1 cellular context compared by ENCODE assay signal in the genomic region with DNA sequence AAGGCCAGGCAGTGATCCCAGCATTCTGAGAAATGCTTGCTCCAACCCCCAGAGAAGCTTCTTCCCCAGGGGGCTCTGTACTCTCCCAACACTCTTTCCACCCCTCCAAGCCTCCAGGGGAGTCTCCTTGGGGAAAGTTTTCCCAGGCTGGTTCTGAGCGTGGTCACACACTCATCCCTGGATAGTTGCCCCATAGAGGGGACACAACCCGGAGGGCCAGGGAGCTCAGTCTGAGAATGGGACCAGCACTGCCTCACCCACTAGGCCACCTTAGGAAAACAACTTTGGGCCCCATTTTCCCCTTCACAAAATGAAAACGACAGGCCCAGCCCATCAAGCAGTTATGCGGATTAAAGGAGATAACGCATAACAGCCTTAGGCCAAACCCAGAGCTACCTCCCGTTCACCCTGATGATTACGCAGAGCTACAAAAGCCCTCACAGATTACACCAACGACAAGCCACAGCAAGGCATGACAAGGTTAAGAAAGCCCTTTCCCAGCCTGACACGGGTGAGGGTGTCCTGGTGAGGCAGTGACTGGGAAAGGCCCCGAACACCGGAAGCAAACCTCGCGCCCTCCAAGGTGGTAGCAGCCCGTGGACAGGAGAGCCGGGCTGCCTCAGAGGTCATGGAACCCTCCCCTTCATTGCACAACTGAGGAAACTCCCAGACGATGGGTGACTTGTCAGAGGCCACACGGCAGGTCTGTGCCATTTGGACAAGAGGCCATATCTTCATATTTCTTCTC.
TF ChIP-seq lines count a peak whose summit lies in the region.

No MANE protein-coding gene starts in this region.

TF ChIP-seq in K562, 482 proteins besides CTCF, POLR2A, EP300 and RAD21 (continued from another document and continues in another):
- no peak for TF ChIP-seq ZNF274 (IDR thresholded peaks at IDR 0.05; ENCODE audit: borderline replicate concordance, low read depth, low read length)
- TF ChIP-seq, protein P1, sequence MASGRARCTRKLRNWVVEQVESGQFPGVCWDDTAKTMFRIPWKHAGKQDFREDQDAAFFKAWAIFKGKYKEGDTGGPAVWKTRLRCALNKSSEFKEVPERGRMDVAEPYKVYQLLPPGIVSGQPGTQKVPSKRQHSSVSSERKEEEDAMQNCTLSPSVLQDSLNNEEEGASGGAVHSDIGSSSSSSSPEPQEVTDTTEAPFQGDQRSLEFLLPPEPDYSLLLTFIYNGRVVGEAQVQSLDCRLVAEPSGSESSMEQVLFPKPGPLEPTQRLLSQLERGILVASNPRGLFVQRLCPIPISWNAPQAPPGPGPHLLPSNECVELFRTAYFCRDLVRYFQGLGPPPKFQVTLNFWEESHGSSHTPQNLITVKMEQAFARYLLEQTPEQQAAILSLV (tag; IDR thresholded peaks at IDR 0.05) = peak; percentile 71
- TF ChIP-seq ZNF444 (CRISPR knock-in tag; IDR thresholded peaks at IDR 0.05) = peak; percentile 70; the same call in 1 of the 2 replicates
- TF ChIP-seq U2AF1 (optimal IDR thresholded peaks at IDR 0.05; ENCODE audit: low read depth, low read length) = no peak
- peak; percentile 75; the same call in 1 of the 2 replicates for TF ChIP-seq ZKSCAN8 (CRISPR knock-in tag; IDR thresholded peaks at IDR 0.05)
- TF ChIP-seq, protein P2, sequence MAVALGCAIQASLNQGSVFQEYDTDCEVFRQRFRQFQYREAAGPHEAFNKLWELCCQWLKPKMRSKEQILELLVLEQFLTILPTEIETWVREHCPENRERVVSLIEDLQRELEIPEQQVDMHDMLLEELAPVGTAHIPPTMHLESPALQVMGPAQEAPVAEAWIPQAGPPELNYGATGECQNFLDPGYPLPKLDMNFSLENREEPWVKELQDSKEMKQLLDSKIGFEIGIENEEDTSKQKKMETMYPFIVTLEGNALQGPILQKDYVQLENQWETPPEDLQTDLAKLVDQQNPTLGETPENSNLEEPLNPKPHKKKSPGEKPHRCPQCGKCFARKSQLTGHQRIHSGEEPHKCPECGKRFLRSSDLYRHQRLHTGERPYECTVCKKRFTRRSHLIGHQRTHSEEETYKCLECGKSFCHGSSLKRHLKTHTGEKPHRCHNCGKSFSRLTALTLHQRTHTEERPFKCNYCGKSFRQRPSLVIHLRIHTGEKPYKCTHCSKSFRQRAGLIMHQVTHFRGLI (CRISPR knock-in tag; IDR thresholded peaks at IDR 0.05) = peak; percentile 78; the same call in 1 of the 2 replicates
- peak; percentile 24; the same call in 1 of the 2 replicates for TF ChIP-seq PTTG1 (tag; IDR thresholded peaks at IDR 0.05; ENCODE audit: low read depth)
- TF ChIP-seq, protein P3, sequence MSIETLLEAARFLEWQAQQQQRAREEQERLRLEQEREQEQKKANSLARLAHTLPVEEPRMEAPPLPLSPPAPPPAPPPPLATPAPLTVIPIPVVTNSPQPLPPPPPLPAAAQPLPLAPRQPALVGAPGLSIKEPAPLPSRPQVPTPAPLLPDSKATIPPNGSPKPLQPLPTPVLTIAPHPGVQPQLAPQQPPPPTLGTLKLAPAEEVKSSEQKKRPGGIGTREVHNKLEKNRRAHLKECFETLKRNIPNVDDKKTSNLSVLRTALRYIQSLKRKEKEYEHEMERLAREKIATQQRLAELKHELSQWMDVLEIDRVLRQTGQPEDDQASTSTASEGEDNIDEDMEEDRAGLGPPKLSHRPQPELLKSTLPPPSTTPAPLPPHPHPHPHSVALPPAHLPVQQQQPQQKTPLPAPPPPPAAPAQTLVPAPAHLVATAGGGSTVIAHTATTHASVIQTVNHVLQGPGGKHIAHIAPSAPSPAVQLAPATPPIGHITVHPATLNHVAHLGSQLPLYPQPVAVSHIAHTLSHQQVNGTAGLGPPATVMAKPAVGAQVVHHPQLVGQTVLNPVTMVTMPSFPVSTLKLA (conservative IDR thresholded peaks at IDR 0.05) = peak in 1 of 2 experiments; percentile 73; a peak in 2 of 4 replicates
- TF ChIP-seq, protein P4, sequence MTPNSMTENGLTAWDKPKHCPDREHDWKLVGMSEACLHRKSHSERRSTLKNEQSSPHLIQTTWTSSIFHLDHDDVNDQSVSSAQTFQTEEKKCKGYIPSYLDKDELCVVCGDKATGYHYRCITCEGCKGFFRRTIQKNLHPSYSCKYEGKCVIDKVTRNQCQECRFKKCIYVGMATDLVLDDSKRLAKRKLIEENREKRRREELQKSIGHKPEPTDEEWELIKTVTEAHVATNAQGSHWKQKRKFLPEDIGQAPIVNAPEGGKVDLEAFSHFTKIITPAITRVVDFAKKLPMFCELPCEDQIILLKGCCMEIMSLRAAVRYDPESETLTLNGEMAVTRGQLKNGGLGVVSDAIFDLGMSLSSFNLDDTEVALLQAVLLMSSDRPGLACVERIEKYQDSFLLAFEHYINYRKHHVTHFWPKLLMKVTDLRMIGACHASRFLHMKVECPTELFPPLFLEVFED (CRISPR knock-in tag; conservative IDR thresholded peaks at IDR 0.05) = peak; percentile 38; the same call in 1 of the 2 replicates
- no peak for TF ChIP-seq MYBL2 (IDR thresholded peaks at IDR 0.05; ENCODE audit: low read depth)
- TF ChIP-seq MYBL2 (CRISPR knock-in tag; IDR thresholded peaks at IDR 0.05; ENCODE audit: borderline replicate concordance) = no peak
- TF ChIP-seq, protein P5, sequence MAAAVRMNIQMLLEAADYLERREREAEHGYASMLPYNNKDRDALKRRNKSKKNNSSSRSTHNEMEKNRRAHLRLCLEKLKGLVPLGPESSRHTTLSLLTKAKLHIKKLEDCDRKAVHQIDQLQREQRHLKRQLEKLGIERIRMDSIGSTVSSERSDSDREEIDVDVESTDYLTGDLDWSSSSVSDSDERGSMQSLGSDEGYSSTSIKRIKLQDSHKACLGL (CRISPR knock-in tag; IDR thresholded peaks at IDR 0.05; ENCODE audit: borderline replicate concordance, poor library complexity, severe bottlenecking) = no peak
- TF ChIP-seq, protein P6, sequence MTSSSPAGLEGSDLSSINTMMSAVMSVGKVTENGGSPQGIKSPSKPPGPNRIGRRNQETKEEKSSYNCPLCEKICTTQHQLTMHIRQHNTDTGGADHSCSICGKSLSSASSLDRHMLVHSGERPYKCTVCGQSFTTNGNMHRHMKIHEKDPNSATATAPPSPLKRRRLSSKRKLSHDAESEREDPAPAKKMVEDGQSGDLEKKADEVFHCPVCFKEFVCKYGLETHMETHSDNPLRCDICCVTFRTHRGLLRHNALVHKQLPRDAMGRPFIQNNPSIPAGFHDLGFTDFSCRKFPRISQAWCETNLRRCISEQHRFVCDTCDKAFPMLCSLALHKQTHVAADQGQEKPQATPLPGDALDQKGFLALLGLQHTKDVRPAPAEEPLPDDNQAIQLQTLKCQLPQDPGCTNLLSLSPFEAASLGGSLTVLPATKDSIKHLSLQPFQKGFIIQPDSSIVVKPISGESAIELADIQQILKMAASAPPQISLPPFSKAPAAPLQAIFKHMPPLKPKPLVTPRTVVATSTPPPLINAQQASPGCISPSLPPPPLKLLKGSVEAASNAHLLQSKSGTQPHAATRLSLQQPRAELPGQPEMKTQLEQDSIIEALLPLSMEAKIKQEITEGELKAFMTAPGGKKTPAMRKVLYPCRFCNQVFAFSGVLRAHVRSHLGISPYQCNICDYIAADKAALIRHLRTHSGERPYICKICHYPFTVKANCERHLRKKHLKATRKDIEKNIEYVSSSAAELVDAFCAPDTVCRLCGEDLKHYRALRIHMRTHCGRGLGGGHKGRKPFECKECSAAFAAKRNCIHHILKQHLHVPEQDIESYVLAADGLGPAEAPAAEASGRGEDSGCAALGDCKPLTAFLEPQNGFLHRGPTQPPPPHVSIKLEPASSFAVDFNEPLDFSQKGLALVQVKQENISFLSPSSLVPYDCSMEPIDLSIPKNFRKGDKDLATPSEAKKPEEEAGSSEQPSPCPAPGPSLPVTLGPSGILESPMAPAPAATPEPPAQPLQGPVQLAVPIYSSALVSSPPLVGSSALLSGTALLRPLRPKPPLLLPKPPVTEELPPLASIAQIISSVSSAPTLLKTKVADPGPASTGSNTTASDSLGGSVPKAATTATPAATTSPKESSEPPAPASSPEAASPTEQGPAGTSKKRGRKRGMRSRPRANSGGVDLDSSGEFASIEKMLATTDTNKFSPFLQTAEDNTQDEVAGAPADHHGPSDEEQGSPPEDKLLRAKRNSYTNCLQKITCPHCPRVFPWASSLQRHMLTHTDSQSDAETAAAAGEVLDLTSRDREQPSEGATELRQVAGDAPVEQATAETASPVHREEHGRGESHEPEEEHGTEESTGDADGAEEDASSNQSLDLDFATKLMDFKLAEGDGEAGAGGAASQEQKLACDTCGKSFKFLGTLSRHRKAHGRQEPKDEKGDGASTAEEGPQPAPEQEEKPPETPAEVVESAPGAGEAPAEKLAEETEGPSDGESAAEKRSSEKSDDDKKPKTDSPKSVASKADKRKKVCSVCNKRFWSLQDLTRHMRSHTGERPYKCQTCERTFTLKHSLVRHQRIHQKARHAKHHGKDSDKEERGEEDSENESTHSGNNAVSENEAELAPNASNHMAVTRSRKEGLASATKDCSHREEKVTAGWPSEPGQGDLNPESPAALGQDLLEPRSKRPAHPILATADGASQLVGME (CRISPR knock-in tag; IDR thresholded peaks at IDR 0.05) = peak; percentile 85
- TF ChIP-seq POLR2G (IDR thresholded peaks at IDR 0.05; ENCODE audit: low read depth, low read length) = peak; percentile 54
- TF ChIP-seq EHMT2 (IDR thresholded peaks at IDR 0.05) = peak; percentile 61; the same call in 1 of the 2 replicates
- no peak for TF ChIP-seq KLF1 (tag; IDR thresholded peaks at IDR 0.05)
- TF ChIP-seq, protein P7, sequence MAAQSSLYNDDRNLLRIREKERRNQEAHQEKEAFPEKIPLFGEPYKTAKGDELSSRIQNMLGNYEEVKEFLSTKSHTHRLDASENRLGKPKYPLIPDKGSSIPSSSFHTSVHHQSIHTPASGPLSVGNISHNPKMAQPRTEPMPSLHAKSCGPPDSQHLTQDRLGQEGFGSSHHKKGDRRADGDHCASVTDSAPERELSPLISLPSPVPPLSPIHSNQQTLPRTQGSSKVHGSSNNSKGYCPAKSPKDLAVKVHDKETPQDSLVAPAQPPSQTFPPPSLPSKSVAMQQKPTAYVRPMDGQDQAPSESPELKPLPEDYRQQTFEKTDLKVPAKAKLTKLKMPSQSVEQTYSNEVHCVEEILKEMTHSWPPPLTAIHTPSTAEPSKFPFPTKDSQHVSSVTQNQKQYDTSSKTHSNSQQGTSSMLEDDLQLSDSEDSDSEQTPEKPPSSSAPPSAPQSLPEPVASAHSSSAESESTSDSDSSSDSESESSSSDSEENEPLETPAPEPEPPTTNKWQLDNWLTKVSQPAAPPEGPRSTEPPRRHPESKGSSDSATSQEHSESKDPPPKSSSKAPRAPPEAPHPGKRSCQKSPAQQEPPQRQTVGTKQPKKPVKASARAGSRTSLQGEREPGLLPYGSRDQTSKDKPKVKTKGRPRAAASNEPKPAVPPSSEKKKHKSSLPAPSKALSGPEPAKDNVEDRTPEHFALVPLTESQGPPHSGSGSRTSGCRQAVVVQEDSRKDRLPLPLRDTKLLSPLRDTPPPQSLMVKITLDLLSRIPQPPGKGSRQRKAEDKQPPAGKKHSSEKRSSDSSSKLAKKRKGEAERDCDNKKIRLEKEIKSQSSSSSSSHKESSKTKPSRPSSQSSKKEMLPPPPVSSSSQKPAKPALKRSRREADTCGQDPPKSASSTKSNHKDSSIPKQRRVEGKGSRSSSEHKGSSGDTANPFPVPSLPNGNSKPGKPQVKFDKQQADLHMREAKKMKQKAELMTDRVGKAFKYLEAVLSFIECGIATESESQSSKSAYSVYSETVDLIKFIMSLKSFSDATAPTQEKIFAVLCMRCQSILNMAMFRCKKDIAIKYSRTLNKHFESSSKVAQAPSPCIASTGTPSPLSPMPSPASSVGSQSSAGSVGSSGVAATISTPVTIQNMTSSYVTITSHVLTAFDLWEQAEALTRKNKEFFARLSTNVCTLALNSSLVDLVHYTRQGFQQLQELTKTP (IDR thresholded peaks at IDR 0.05; ENCODE audit: low read depth in 1 of 2, partially characterized antibody in 2 of 2) = peak in 1 of 2 experiments; percentile 5
- TF ChIP-seq SUPT5H (IDR thresholded peaks at IDR 0.05) = peak; percentile 61
- no peak for TF ChIP-seq MAFK (IDR thresholded peaks at IDR 0.05; ENCODE audit: low read length)
- TF ChIP-seq, protein P8, sequence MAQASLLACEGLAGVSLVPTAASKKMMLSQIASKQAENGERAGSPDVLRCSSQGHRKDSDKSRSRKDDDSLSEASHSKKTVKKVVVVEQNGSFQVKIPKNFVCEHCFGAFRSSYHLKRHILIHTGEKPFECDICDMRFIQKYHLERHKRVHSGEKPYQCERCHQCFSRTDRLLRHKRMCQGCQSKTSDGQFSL (CRISPR knock-in tag; IDR thresholded peaks at IDR 0.05) = no peak
- TF ChIP-seq, protein P8 (tag; IDR thresholded peaks at IDR 0.05) = 0 out of 4 replicates have a peak, but pooled peaks of 1 of the 2 experiments have one; percentile 77
- peak; percentile 30 for TF ChIP-seq NFE2 (IDR thresholded peaks at IDR 0.05; ENCODE audit: low read depth)
- TF ChIP-seq PCBP1 (IDR thresholded peaks at IDR 0.05; ENCODE audit: low read depth, low read length, poor library complexity, severe bottlenecking) = no peak
- TF ChIP-seq NR3C1 (CRISPR knock-in tag; IDR thresholded peaks at IDR 0.05) = no peak
- no peak for TF ChIP-seq ILF3 (IDR thresholded peaks at IDR 0.05; ENCODE audit: borderline replicate concordance)
- TF ChIP-seq, protein P9, sequence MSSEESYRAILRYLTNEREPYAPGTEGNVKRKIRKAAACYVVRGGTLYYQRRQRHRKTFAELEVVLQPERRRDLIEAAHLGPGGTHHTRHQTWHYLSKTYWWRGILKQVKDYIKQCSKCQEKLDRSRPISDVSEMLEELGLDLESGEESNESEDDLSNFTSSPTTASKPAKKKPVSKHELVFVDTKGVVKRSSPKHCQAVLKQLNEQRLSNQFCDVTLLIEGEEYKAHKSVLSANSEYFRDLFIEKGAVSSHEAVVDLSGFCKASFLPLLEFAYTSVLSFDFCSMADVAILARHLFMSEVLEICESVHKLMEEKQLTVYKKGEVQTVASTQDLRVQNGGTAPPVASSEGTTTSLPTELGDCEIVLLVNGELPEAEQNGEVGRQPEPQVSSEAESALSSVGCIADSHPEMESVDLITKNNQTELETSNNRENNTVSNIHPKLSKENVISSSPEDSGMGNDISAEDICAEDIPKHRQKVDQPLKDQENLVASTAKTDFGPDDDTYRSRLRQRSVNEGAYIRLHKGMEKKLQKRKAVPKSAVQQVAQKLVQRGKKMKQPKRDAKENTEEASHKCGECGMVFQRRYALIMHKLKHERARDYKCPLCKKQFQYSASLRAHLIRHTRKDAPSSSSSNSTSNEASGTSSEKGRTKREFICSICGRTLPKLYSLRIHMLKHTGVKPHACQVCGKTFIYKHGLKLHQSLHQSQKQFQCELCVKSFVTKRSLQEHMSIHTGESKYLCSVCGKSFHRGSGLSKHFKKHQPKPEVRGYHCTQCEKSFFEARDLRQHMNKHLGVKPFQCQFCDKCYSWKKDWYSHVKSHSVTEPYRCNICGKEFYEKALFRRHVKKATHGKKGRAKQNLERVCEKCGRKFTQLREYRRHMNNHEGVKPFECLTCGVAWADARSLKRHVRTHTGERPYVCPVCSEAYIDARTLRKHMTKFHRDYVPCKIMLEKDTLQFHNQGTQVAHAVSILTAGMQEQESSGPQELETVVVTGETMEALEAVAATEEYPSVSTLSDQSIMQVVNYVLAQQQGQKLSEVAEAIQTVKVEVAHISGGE (CRISPR knock-in tag; IDR thresholded peaks at IDR 0.05) = peak in 1 of 3 experiments; percentile 82; a peak in 2 of 6 replicates
- peak; percentile 79; the same call in 1 of the 2 replicates for TF ChIP-seq ERF (CRISPR knock-in tag; IDR thresholded peaks at IDR 0.05)
- peak; percentile 28 to 65; a peak in 3 of 4 replicates for TF ChIP-seq MAZ (CRISPR knock-in tag; conservative IDR thresholded peaks at IDR 0.05 in 1 of 2, IDR thresholded peaks at IDR 0.05 in 1 of 2)
- TF ChIP-seq ZFP30 (CRISPR knock-in tag; IDR thresholded peaks at IDR 0.05; ENCODE audit: borderline replicate concordance) = no peak
- TF ChIP-seq ZNF12 (CRISPR knock-in tag; IDR thresholded peaks at IDR 0.05) = no peak
- peak; percentile 63; the same call in 1 of the 2 replicates for TF ChIP-seq ZNF75A (CRISPR knock-in tag; IDR thresholded peaks at IDR 0.05)
- no peak; a peak in 1 of 4 replicates for TF ChIP-seq TBL1XR1 (IDR thresholded peaks at IDR 0.05; ENCODE audit: low read length in 2 of 2)
